7 cellular contexts compared by ENCODE assay signal in genomic region chr2:66034467-66034866, GRCh38.
"Had no signal": no experiment of that assay in that cellular context is flagged by ENCODE, and none has a peak within 500 bp of the region (broad histone marks: within the 10 kb centered on the region; RNA-seq: fewer than 3 reads in every experiment).

No MANE protein-coding gene starts in this region.

- H3K36me3 ChIP-seq: HAP-1 had no signal

- H3K9me3 ChIP-seq: HAP-1 had no signal

- ATAC-seq: K562 had no signal

- H3K4me3 ChIP-seq: GM23248, HAP-1, K562 had no signal

- H3K27ac ChIP-seq: GM23248 had no signal

- DNase-seq: GM23248, GOT3, H7, IMR-90, KG1 had no signal

- H3K4me1 ChIP-seq: HAP-1 had no signal
